16 cellular contexts compared by ENCODE assay signal in the genomic region with DNA sequence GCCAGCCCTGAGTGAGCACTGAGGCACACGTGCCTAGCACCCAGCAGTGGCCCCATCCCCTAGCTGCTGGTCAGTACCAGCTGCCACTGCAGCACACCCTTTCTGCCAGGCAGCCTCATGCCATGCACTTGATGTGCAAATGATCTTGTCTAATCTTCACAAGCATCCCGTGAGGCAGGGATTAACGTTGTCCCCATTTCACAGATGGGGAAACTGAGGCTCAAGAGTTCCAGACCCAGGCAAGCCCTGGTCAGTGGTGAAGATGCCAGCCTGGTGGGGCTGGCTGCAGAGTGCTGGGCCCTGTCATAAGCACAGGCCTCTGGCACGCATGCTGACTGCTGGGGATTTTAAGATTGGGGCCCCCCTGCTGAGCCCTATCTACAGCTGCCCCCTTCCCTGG. TPM values are rescaled to one million over a fixed set of nuclear protein-coding genes. Genes with fewer than 3 reads are reported as not detected.
"Had no signal": no experiment of that assay in that cellular context is flagged by ENCODE, and none has a peak within 500 bp of the region (broad histone marks: within the 10 kb centered on the region; RNA-seq: fewer than 3 reads in every experiment).

No MANE protein-coding gene starts in this region.

- H3K27me3 Mint-ChIP-seq: activated B cell treated with CpG ODN at 0.5 μM for 24 hours; activated naive CD8-positive, alpha-beta T cell treated with anti-CD3 and anti-CD28 coated beads, Interleukin-2, amount 10 ng/mL, durations not matched to agents 7 days and 5 days; activated T-helper 17 cell treated with anti-CD3 and anti-CD28 coated beads, Interleukin-2, amount 50 U/mL, for 72 hours had no signal

- H3K27ac Mint-ChIP-seq: activated B cell treated with CpG ODN at 0.5 μM for 24 hours; activated T-helper 17 cell treated with anti-CD3 and anti-CD28 coated beads, Interleukin-2, amount 50 U/mL, for 72 hours had no signal

- H3K9me3 Mint-ChIP-seq: activated B cell treated with CpG ODN at 0.5 μM for 24 hours; activated naive CD8-positive, alpha-beta T cell treated with anti-CD3 and anti-CD28 coated beads, Interleukin-2, amount 10 ng/mL, durations not matched to agents 7 days and 5 days; activated T-helper 17 cell treated with anti-CD3 and anti-CD28 coated beads, Interleukin-2, amount 50 U/mL, for 72 hours had no signal

- FAIRE-seq: urothelium cell line had no signal

- H3K27me3 ChIP-seq: thyroid gland had no signal

- H3K36me3 ChIP-seq: thyroid gland had no signal

- H3K27ac ChIP-seq: SK-N-MC, thyroid gland had no signal

- H3K4me3 Mint-ChIP-seq: activated B cell treated with CpG ODN at 0.5 μM for 24 hours had no signal

- H3K4me3 ChIP-seq: lung, SK-N-MC, skin epidermis, thyroid gland had no signal

- H3K36me3 Mint-ChIP-seq: activated naive CD8-positive, alpha-beta T cell treated with anti-CD3 and anti-CD28 coated beads, Interleukin-2, amount 10 ng/mL, durations not matched to agents 7 days and 5 days had no signal

- DNase-seq: activated B cell treated with CpG ODN at 0.5 μM for 24 hours; activated CD4-positive, alpha-beta T cell treated with anti-CD3 and anti-CD28 coated beads, Interleukin-2, amount 50 U/mL, for 4 hours; activated naive CD8-positive, alpha-beta T cell treated with anti-CD3 and anti-CD28 coated beads, Interleukin-2, amount 10 ng/mL, durations not matched to agents 7 days and 5 days; anterior cingulate cortex; dermis blood vessel endothelial cell; hypothalamus; posterior cingulate gyrus; T-helper 1 cell; thyroid gland had no signal

- H3K9me3 ChIP-seq: thyroid gland had no signal

- ATAC-seq: activated T-helper 17 cell treated with anti-CD3 and anti-CD28 coated beads, Interleukin-2, amount 50 U/mL, for 72 hours; esophagus mucosa had no signal

RNA-seq across cellular contexts. Expression of a gene that starts 35.3 kb away (rescaled TPM):
- total RNA-seq: cerebellum had no signal
